Comparison of ENCODE assay signal across 25 cellular contexts in the genomic region with DNA sequence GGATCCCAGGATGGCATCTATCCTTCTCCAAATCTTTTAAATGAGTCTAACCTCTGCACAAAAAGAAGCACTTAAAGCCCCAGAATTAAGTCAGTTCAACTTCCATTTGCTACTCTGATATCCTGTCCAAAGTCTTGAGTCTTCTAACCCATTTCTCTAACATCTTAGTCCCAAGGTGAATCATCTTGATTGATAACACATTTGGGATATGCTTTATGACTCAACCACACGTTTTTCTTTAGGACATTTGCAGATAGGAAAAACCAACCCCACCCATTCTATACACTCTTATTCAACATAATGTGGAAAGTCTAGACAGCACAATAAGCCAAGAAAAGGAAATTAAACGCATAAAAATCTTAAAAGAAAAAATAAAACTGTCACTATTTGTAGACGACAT. TPM values are rescaled to one million over a fixed set of nuclear protein-coding genes. Genes with fewer than 3 reads are reported as not detected.
A peak's percentile ranks its signal among the peaks of the same experiment; 100 is the strongest.
DNase-seq lines count a peak whose midpoint lies in the region; ATAC-seq, FAIRE-seq and TF ChIP-seq lines count a peak whose summit lies in the region.
"Had no signal": no experiment of that assay in that cellular context is flagged by ENCODE, and none has a peak within 500 bp of the region (broad histone marks: within the 10 kb centered on the region; RNA-seq: fewer than 3 reads in every experiment).

No MANE protein-coding gene starts in this region.

- CTCF ChIA-PET in HepG2 (lab: Yijun Ruan, JAX; ENCODE audit: low intra/inter-chr PET ratio, low total read pairs) (no interaction called here), K562 (lab: Yijun Ruan, JAX; ENCODE audit: low intra/inter-chr PET ratio) (no interaction called here)

- H3K27ac ChIP-seq in HepG2 (ENCODE audit: extremely low read length, insufficient read depth, low read length) (no peak overlapping the region), right lobe of liver (no peak overlapping the region), K562 (ENCODE audit: extremely low read depth, low read depth, low read length) (no peak overlapping the region), Peyer's patch (no peak overlapping the region)
- H3K27ac ChIP-seq: 22Rv1, BLaER1 had no signal

- in situ Hi-C loops in HepG2 (cut with HindIII; ENCODE audit: extremely low pct_ligation_motif_present, low pct_unique_long_range_greater_than_20kb) (no loop called here), K562 (cut with MboI) (no loop called here)

- FAIRE-seq in HepG2 (lab: Jason Lieb, UNC) (no peak), K562 (lab: Jason Lieb, UNC) (no peak)
- FAIRE-seq: GM12891, GM19239 had no signal

- H3K9me3 ChIP-seq in HepG2 (ENCODE audit: low read length) = no peaks in the 10 kb centered on the region
- no peaks in the 10 kb centered on the region for H3K9me3 ChIP-seq in right lobe of liver
- no peaks in the 10 kb centered on the region for H3K9me3 ChIP-seq in K562 (replicated peaks; ENCODE audit: control insufficient read depth, insufficient read depth, low read depth, low read length)
- no peaks in the 10 kb centered on the region for H3K9me3 ChIP-seq in Peyer's patch
- H3K9me3 ChIP-seq: BE2C, BLaER1 had no signal

- WGBS in HepG2 (ENCODE audit: low lambda C conversion rate) = 17% methylated on average over 3 of the region's 3 CpGs
- 54% methylated on average over 3 of the region's 3 CpGs for WGBS in right lobe of liver (ENCODE audit: insufficient coverage, low coverage, low lambda C conversion rate, missing lambda C conversion rate)
- WGBS in K562 (ENCODE audit: insufficient coverage, low coverage, missing lambda C conversion rate) = 18% methylated on average over 3 of the region's 3 CpGs

- POLR2A ChIA-PET in HepG2 (lab: Yijun Ruan, JAX) (no interaction called here), K562 (lab: Yijun Ruan, JAX) (no interaction called here)

- ATAC-seq in HepG2 = no peak
- ATAC-seq in right lobe of liver = no peak
- ATAC-seq in K562 = no peak
- no peak for ATAC-seq in stimulated activated naive CD8-positive, alpha-beta T cell treated with anti-CD3 and anti-CD28 coated beads, Interleukin-15, Interleukin-2, amounts not matched to agents 100 U/mL and 50 U/mL, for 24 hours
- no peak for ATAC-seq in HG03139 (IDR thresholded peaks at IDR 0.05; ENCODE audit: unreplicated experiment)

- H3K79me2 ChIP-seq in HepG2 (ENCODE audit: insufficient read depth, low read length) (no peaks in the 10 kb centered on the region), K562 (ENCODE audit: control insufficient read depth, insufficient read depth, low read length) (no peaks in the 10 kb centered on the region)

- no peak overlapping the region for H3K9ac ChIP-seq in HepG2 (ENCODE audit: insufficient read depth, low read depth, low read length)
- no peak overlapping the region for H3K9ac ChIP-seq in K562 (ENCODE audit: insufficient read depth in 1 of 2, low read depth in 2 of 2, low read length in 2 of 2)
- H3K9ac ChIP-seq: BLaER1 had no signal

- H3K9me1 ChIP-seq in K562 (ENCODE audit: control insufficient read depth, insufficient read depth, low read length) = no peaks in the 10 kb centered on the region

- H3K4me1 ChIP-seq in HepG2 (ENCODE audit: insufficient read depth, low read length) (no peaks in the 10 kb centered on the region), right lobe of liver (no peaks in the 10 kb centered on the region), K562 (replicated peaks in 1 of 2; ENCODE audit: control insufficient read depth in 2 of 2, insufficient read depth in 2 of 2, low read length in 2 of 2) (peaks cover 0 to 3% of the 10 kb centered on the region in 2 experiments; a peak in 1 of 5 replicates), Peyer's patch (no peaks in the 10 kb centered on the region)
- H3K4me1 ChIP-seq: BE2C, BLaER1 had no signal

- TF ChIP-seq CTCF in HepG2 (CRISPR knock-in tag; IDR thresholded peaks at IDR 0.05) (no peak), right lobe of liver (IDR thresholded peaks at IDR 0.05) (no peak), K562 (IDR thresholded peaks at IDR 0.05 in 2 of 3, conservative IDR thresholded peaks at IDR 0.05 in 1 of 3; ENCODE audit: insufficient read depth in 2 of 3, low read depth in 1 of 3, low read length in 3 of 3) (no peak), fibroblast of mammary gland (conservative IDR thresholded peaks at IDR 0.05; ENCODE audit: control insufficient read depth, insufficient read depth, low read depth, low read length) (no peak), Peyer's patch (IDR thresholded peaks at IDR 0.05) (no peak)

- BruUV-seq in HepG2 (replicated peaks; lab: Mats Ljungman, UMichigan) (no TSS peak), K562 (replicated peaks; lab: Mats Ljungman, UMichigan) (no TSS peak)

- no peak for DNase-seq in HepG2 (ENCODE audit: low spot score)
- DNase-seq in right lobe of liver = no peak
- DNase-seq in K562 (ENCODE audit: extremely low read depth in 1 of 4, low spot score in 3 of 4) = no peak
- peak; percentile 67 for DNase-seq in fibroblast of mammary gland (ENCODE audit: low read depth)
- DNase-seq in stimulated activated naive CD8-positive, alpha-beta T cell treated with anti-CD3 and anti-CD28 coated beads, Interleukin-15, Interleukin-2, amounts not matched to agents 100 U/mL and 50 U/mL, for 24 hours = no peak
- DNase-seq in Peyer's patch = no peak
- DNase-seq: ACHN; BE2C; C1 segment of cervical spinal cord; CD4-positive, alpha-beta memory T cell; CD4-positive, CD25-positive, alpha-beta regulatory T cell; CD8-positive, alpha-beta memory T cell; COR-L47; DMS 273 treated with DMSO at 0.1 percent for 48 hours; DMS153; DMS53; DMS79; DND-41; EL; GDM1 had no signal

- H4K20me1 ChIP-seq in HepG2 (ENCODE audit: insufficient read depth, low read length) = no peaks in the 10 kb centered on the region
- H4K20me1 ChIP-seq in K562 (replicated peaks; ENCODE audit: control insufficient read depth, insufficient read depth, low read length) = no peaks in the 10 kb centered on the region
- H4K20me1 ChIP-seq: BLaER1 had no signal

- TF ChIP-seq RAD21 in HepG2 (CRISPR knock-in tag; IDR thresholded peaks at IDR 0.05) (no peak), K562 (CRISPR knock-in tag; conservative IDR thresholded peaks at IDR 0.05 in 1 of 2, IDR thresholded peaks at IDR 0.05 in 1 of 2) (no peak)

- no peak for TF ChIP-seq EP300 in HepG2 (IDR thresholded peaks at IDR 0.05; ENCODE audit: low read depth in 2 of 2, low read length in 2 of 2)
- TF ChIP-seq EP300 in HepG2 (CRISPR knock-in tag; IDR thresholded peaks at IDR 0.05; ENCODE audit: borderline replicate concordance) = no peak
- no peak for TF ChIP-seq EP300 in K562 (IDR thresholded peaks at IDR 0.05; ENCODE audit: low read length)

- H3K4me3 ChIP-seq in HepG2 (replicated peaks in 1 of 3; ENCODE audit: insufficient read depth in 1 of 3, low read depth in 2 of 3, low read length in 3 of 3) = no peak overlapping the region
- no peak overlapping the region for H3K4me3 ChIP-seq in right lobe of liver
- no peak overlapping the region for H3K4me3 ChIP-seq in K562
- H3K4me3 ChIP-seq in fibroblast of mammary gland (ENCODE audit: control insufficient read depth, low read depth, low read length) = no peak overlapping the region
- H3K4me3 ChIP-seq in Peyer's patch = no peak overlapping the region
- H3K4me3 ChIP-seq: BLaER1 had no signal

- TF ChIP-seq POLR2A in HepG2 (IDR thresholded peaks at IDR 0.05; ENCODE audit: insufficient read depth in 1 of 2, low read depth in 2 of 2, low read length in 2 of 2) (no peak), right lobe of liver (IDR thresholded peaks at IDR 0.05) (no peak), K562 (conservative IDR thresholded peaks at IDR 0.05) (no peak), Peyer's patch (IDR thresholded peaks at IDR 0.05) (no peak)

- H3K27me3 ChIP-seq in HepG2 (ENCODE audit: control insufficient read depth in 1 of 2, insufficient read depth in 2 of 2, low read length in 2 of 2) (no peaks in the 10 kb centered on the region; a peak in 1 of 5 replicates), right lobe of liver (no peaks in the 10 kb centered on the region), K562 (ENCODE audit: control insufficient read depth in 2 of 2, insufficient read depth in 2 of 2, low read length in 2 of 2) (no peaks in the 10 kb centered on the region), Peyer's patch (no peaks in the 10 kb centered on the region)
- H3K27me3 ChIP-seq: BE2C, BLaER1 had no signal

- H3K36me3 ChIP-seq in HepG2 (replicated peaks in 1 of 2; ENCODE audit: control insufficient read depth in 1 of 2, insufficient read depth in 2 of 2, low read length in 2 of 2) (no peaks in the 10 kb centered on the region), right lobe of liver (no peaks in the 10 kb centered on the region), K562 (ENCODE audit: control insufficient read depth, insufficient read depth, low read length) (no peaks in the 10 kb centered on the region), Peyer's patch (no peaks in the 10 kb centered on the region)
- H3K36me3 ChIP-seq: BE2C, BLaER1 had no signal

- H2AFZ ChIP-seq in HepG2 (ENCODE audit: low read length) (peak overlapping the region; percentile 27), K562 (ENCODE audit: low read depth, low read length) (no peak overlapping the region)

- intact Hi-C loops in HepG2 (cut with micrococcal nuclease; ENCODE audit: unreplicated experiment) (no loop called here), right lobe of liver (cut with DNase I) (no loop called here), K562 (cut with micrococcal nuclease) (no loop called here)

- H3K4me2 ChIP-seq in HepG2 (ENCODE audit: low read depth, low read length) = no peak overlapping the region
- H3K4me2 ChIP-seq in K562 (ENCODE audit: insufficient read depth, low read length) = no peak overlapping the region
- H3K4me2 ChIP-seq: BLaER1 had no signal

RNA-seq across cellular contexts. Expression of a gene that starts 18.8 kb away (rescaled TPM):
- 6.9 and 7.2 TPM in 2 replicates for total RNA-seq in HepG2 (2016; rRNA removed; fragmentation: Illumina TruSeq; extraction: Trizol)
- total RNA-seq in HepG2 (2016; cell fraction: cytosol; rRNA removed; fragmentation: Illumina TruSeq; extraction: Trizol; ENCODE audit: low read depth) = 9.1 and 10.2 TPM in 2 replicates
- total RNA-seq in HepG2 (2016; cell fraction: insoluble cytoplasmic fraction; rRNA removed; fragmentation: Illumina TruSeq; extraction: Trizol) = 6.8 and 6.9 TPM in 2 replicates
- 4.8 and 5.3 TPM in 2 replicates for total RNA-seq in HepG2 (2016; cell fraction: membrane; rRNA removed; fragmentation: Illumina TruSeq; extraction: Trizol)
- 13.3 and 15.8 TPM in 2 replicates for total RNA-seq in HepG2 (2016; cell fraction: nucleus; rRNA removed; fragmentation: Illumina TruSeq; extraction: Trizol)
- polyA plus RNA-seq in HepG2 (2011; rRNA removed) = 0.65 and 0.82 TPM in 2 replicates
- 0.46 TPM in 2 replicates for polyA plus RNA-seq in HepG2 (2011; cell fraction: cytosol; rRNA removed)
- 1.4 and 1.6 TPM in 2 replicates for polyA plus RNA-seq in HepG2 (2011; cell fraction: nucleus; rRNA removed)
- 1.5 and 2.3 TPM in 2 replicates for polyA plus RNA-seq in HepG2 (2012)
- 0.65 and 0.96 TPM in 2 replicates for polyA plus RNA-seq in HepG2 (2016; cell fraction: cytosol; fragmentation: Illumina TruSeq; extraction: Trizol; ENCODE audit: low read depth)
- 8.6 and 9.1 TPM in 2 replicates for polyA plus RNA-seq in HepG2 (2016; cell fraction: insoluble cytoplasmic fraction; fragmentation: Illumina TruSeq; extraction: Trizol; ENCODE audit: low read depth)
- polyA plus RNA-seq in HepG2 (2016; cell fraction: membrane; fragmentation: Illumina TruSeq; extraction: Trizol; ENCODE audit: low read depth) = 1.9 and 2.3 TPM in 2 replicates
- polyA plus RNA-seq in HepG2 (2016; cell fraction: nucleus; fragmentation: Illumina TruSeq; extraction: Trizol; ENCODE audit: insufficient read depth, low read depth) = 7.3 and 7.5 TPM in 2 replicates
- 2.0 and 12.1 TPM in 2 replicates for polyA minus RNA-seq in HepG2 (2011; rRNA and poly(A)+ RNA removed; ENCODE audit: low replicate concordance)
- polyA minus RNA-seq in HepG2 (2011; cell fraction: cytosol; rRNA and poly(A)+ RNA removed) = 0.44 and 0.79 TPM in 2 replicates
- polyA minus RNA-seq in HepG2 (2011; cell fraction: nucleus; rRNA and poly(A)+ RNA removed) = 14.3 and 23.4 TPM in 2 replicates
- 1 to 10 TPM in 1 of 6 experiments, under 1 TPM in 5; 0.31 to 1.4 (median 0.65) TPM for total RNA-seq in right lobe of liver
- 1.4 and 4.5 TPM in 2 replicates for total RNA-seq in K562 (2011; cell fraction: chromatin; rRNA removed; ENCODE audit: low replicate concordance)
- 0.66 and 0.83 TPM in 2 replicates for total RNA-seq in K562 (2011; cell fraction: nucleolus; rRNA removed)
- total RNA-seq in K562 (2011; cell fraction: nucleoplasm; rRNA removed) = 1.2 and 2.0 TPM in 2 replicates
- 0.82 and 2.3 TPM in 2 replicates for total RNA-seq in K562 (2014; rRNA removed)
- total RNA-seq in K562 (2014; rRNA removed; fragmentation: Illumina TruSeq; extraction: Trizol) = 2.8 and 3.3 TPM in 2 replicates
- total RNA-seq in K562 (2015; rRNA removed; fragmentation: Illumina TruSeq; extraction: Trizol) = 2.7 and 3.6 TPM in 2 replicates
- 2.1 and 2.7 TPM in 2 replicates for total RNA-seq in K562 (2021)
- polyA plus RNA-seq in K562 (2011; rRNA removed) = 0.93 and 1.1 TPM in 2 replicates
- polyA plus RNA-seq in K562 (2011; cell fraction: cytosol; rRNA removed) = 0.30 and 0.37 TPM in 2 replicates
- polyA plus RNA-seq in K562 (2011; cell fraction: nucleus; rRNA removed) = 0.81 and 1.5 TPM in 2 replicates
- polyA plus RNA-seq in K562 (2012) = 2.3 and 5.4 TPM in 2 replicates
- 2.5 and 3.4 TPM in 2 replicates for polyA plus RNA-seq in K562 (2014; fragmentation: Illumina TruSeq; extraction: Trizol)
- 1 to 10 TPM; 2.1 to 2.4 TPM for polyA plus RNA-seq in K562 (2014; fragmentation: Nextera tagmentation; extraction: Ambion mirVana)
- polyA plus RNA-seq in K562 (2014; rRNA removed) = 1.9 and 2.4 TPM in 2 replicates
- polyA minus RNA-seq in K562 (2011; rRNA and poly(A)+ RNA removed) = 2.1 and 2.3 TPM in 2 replicates
- 1.1 TPM in 1 of 2 replicates, not detected in the other for polyA minus RNA-seq in K562 (2011; cell fraction: cytosol; rRNA and poly(A)+ RNA removed)
- polyA minus RNA-seq in K562 (2011; cell fraction: nucleus; rRNA and poly(A)+ RNA removed) = 2.8 and 4.3 TPM in 2 replicates
- total RNA-seq in Peyer's patch = 10 to 100 TPM; 18.3 to 27.5 (median 24.3) TPM
